8 cellular contexts compared by ENCODE assay signal in genomic region chr15:41934843-41935242, GRCh38. TPM values are rescaled to one million over a fixed set of nuclear protein-coding genes. Genes with fewer than 3 reads are reported as not detected.
DNase-seq lines count a peak whose midpoint lies in the region; TF ChIP-seq lines count a peak whose summit lies in the region.

No MANE protein-coding gene starts in this region.

- no peaks in the 10 kb centered on the region for H3K36me3 ChIP-seq in right atrium auricular region

- no peaks in the 10 kb centered on the region for H3K9me3 ChIP-seq in right atrium auricular region

- no peaks in the 10 kb centered on the region for H3K27me3 ChIP-seq in right atrium auricular region

- peak overlapping the region; percentile 56 to 60 for H3K27ac ChIP-seq in right atrium auricular region

- TF ChIP-seq CTCF in right atrium auricular region (IDR thresholded peaks at IDR 0.05): no peak

- H3K4me1 ChIP-seq in right atrium auricular region: peaks cover 0 to 82% of the 10 kb centered on the region in 2 donors

- no peak overlapping the region for H3K4me3 ChIP-seq in right atrium auricular region

- DNase-seq in A172 (ENCODE audit: low spot score) (peak; percentile 92), M059J (ENCODE audit: low read depth) (peak; percentile 77), activated T-cell treated with anti-CD3 and anti-CD28 coated beads for 4 hours (peak; percentile 59), right atrium auricular region (ENCODE audit: low spot score) (no peak), MV-4-11 (lab: John Stamatoyannopoulos, UW) (no peak), ecto neural progenitor cell (ENCODE audit: low spot score) (no peak), NCI-H82 treated with DMSO at 0.1 percent for 48 hours (lab: John Stamatoyannopoulos, UW; ENCODE audit: unreplicated experiment) (no peak)
- peak; percentile 25 for DNase-seq in stimulated activated CD8-positive, alpha-beta memory T cell treated with anti-CD3 and anti-CD28 coated beads, Interleukin-12 subunit alpha, Interleukin-12 subunit beta, amount 100 ng/mL, for 24 hours (ENCODE audit: extremely low read depth)

RNA-seq across cellular contexts. Expression of gene EHD4, which starts 37.5 kb away (rescaled TPM):
- total RNA-seq in A172 (2014; rRNA removed; shearing (Covaris generic)): 15.4 and 15.5 TPM in 2 replicates
- total RNA-seq in M059J (2014; rRNA removed; shearing (Covaris generic)): 21.8 and 28.6 TPM in 2 replicates
- total RNA-seq in right atrium auricular region: 10 to 100 TPM; 22.2 to 26.3 TPM

RNA-seq across cellular contexts. Expression of gene SPTBN5, which starts 41.0 kb away (rescaled TPM):
- 0.16 and 0.22 TPM in 2 replicates for total RNA-seq in A172 (2014; rRNA removed; shearing (Covaris generic))
- under 0.01 TPM in 1 of 2 replicates, not detected in the other for total RNA-seq in M059J (2014; rRNA removed; shearing (Covaris generic))
- total RNA-seq in right atrium auricular region: 1 to 10 TPM in 1 of 2 donors, under 1 TPM in 1; 0.63 to 1.3 TPM

Comparison
In these comparisons a context has a peak if more than half of its experiments do, and no peak if none do; other contexts are left out.
1. DNase-seq: peak in A172 (single experiment), M059J (single experiment), activated T-cell treated with anti-CD3 and anti-CD28 coated beads for 4 hours (single experiment) and stimulated activated CD8-positive, alpha-beta memory T cell treated with anti-CD3 and anti-CD28 coated beads, Interleukin-12 subunit alpha, Interleukin-12 subunit beta, amount 100 ng/mL, for 24 hours (single experiment); none in right atrium auricular region (single experiment), MV-4-11 (single experiment), ecto neural progenitor cell (single experiment) and NCI-H82 treated with DMSO at 0.1 percent for 48 hours (single experiment).